ENCODE assay signal across 7 cellular contexts in genomic region chr13:92312823-92313222, GRCh38.
"Had no signal": no experiment of that assay in that cellular context is flagged by ENCODE, and none has a peak within 500 bp of the region (broad histone marks: within the 10 kb centered on the region; RNA-seq: fewer than 3 reads in every experiment).

No MANE protein-coding gene starts in this region.

- H3K36me3 Mint-ChIP-seq: IgD-negative memory B cell had no signal

- H3K27me3 Mint-ChIP-seq: IgD-negative memory B cell had no signal

- H3K4me3 Mint-ChIP-seq: IgD-negative memory B cell had no signal

- ATAC-seq: HepG2 had no signal

- FAIRE-seq: HepG2, HTR-8/SVneo had no signal

- H3K27ac ChIP-seq: HL-60 had no signal

- DNase-seq: IMR-90, KBM-7, KG1 had no signal

- H3K27ac Mint-ChIP-seq: IgD-negative memory B cell had no signal
